In the genomic region with DNA sequence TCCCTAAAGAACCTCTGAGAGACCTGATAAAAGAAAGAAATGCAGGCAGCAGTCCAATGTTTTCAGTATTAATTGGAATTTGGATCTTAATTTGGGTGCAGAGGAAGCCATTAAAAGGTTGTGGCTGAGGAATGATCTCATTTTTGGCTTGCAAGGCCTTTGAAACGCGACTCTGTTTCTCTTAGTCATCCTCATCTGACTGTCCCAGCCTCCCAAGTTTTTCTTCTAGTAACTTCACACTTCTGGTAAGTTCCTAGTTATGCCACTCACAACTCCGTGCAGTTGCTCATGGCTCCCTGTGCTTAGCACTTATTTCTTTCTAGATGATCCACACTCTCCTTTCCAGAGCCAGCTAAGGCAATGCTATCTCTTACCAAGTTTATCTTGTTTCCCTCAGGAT, we compare ENCODE assay signal across 12 cellular contexts.
A peak's percentile ranks its signal among the peaks of the same experiment; 100 is the strongest.
DNase-seq lines count a peak whose midpoint lies in the region; TF ChIP-seq lines count a peak whose summit lies in the region.
"Had no signal": no experiment of that assay in that cellular context is flagged by ENCODE, and none has a peak within 500 bp of the region (broad histone marks: within the 10 kb centered on the region; RNA-seq: fewer than 3 reads in every experiment).

No MANE protein-coding gene starts in this region.

- DNase-seq in ELR (ENCODE audit: low read depth) (peak; percentile 75), RKO (ENCODE audit: low spot score) (peak; percentile 29), fibroblast of pulmonary artery (ENCODE audit: low read depth) (peak; percentile 63), skeletal muscle cell (ENCODE audit: low read depth) (peak; percentile 46), endodermal cell (no peak), thyroid gland (no peak), kidney glomerular epithelial cell (lab: John Stamatoyannopoulos, UW) (no peak)
- DNase-seq in activated CD4-positive, alpha-beta T cell treated with anti-CD3 and anti-CD28 coated beads, Interleukin-2, amount 10 ng/mL, durations not matched to agents 24 days and 14 days, result no peak
- DNase-seq: NCI-H526; stimulated activated naive CD8-positive, alpha-beta T cell treated with anti-CD3 and anti-CD28 coated beads, Interleukin-15, amount 100 ng/mL, for 72 hours had no signal

- intact Hi-C loops in activated CD4-positive, alpha-beta T cell treated with anti-CD3 and anti-CD28 coated beads, Interleukin-2, amount 10 ng/mL, durations not matched to agents 24 days and 14 days (cut with micrococcal nuclease), result no loop called here
- intact Hi-C loops in thyroid gland (cut with DNase I), result no loop called here

- H3K27me3 ChIP-seq in endodermal cell (ENCODE audit: control insufficient read depth, insufficient read depth, low read length, poor library complexity, severe bottlenecking), result peaks cover 5% of the 10 kb centered on the region
- no peaks in the 10 kb centered on the region for H3K27me3 ChIP-seq in thyroid gland

- H3K36me3 Mint-ChIP-seq in endodermal cell (ENCODE audit: low read depth), result no peaks in the 10 kb centered on the region
- H3K36me3 Mint-ChIP-seq in activated CD4-positive, alpha-beta T cell treated with anti-CD3 and anti-CD28 coated beads, Interleukin-2, amount 10 ng/mL, durations not matched to agents 24 days and 14 days (ENCODE audit: low read depth), result no peaks in the 10 kb centered on the region
- H3K36me3 Mint-ChIP-seq: memory B cell had no signal

- TF ChIP-seq CTCF in fibroblast of pulmonary artery (IDR thresholded peaks at IDR 0.05; ENCODE audit: low read length, missing control alignments), result no peak
- TF ChIP-seq CTCF in endodermal cell (conservative IDR thresholded peaks at IDR 0.05), result no peak
- no peak for TF ChIP-seq CTCF in thyroid gland (IDR thresholded peaks at IDR 0.05)

- no peaks in the 10 kb centered on the region for H3K4me1 Mint-ChIP-seq in endodermal cell
- peaks cover 13% of the 10 kb centered on the region for H3K4me1 Mint-ChIP-seq in activated CD4-positive, alpha-beta T cell treated with anti-CD3 and anti-CD28 coated beads, Interleukin-2, amount 10 ng/mL, durations not matched to agents 24 days and 14 days
- H3K4me1 Mint-ChIP-seq: memory B cell had no signal

- H3K27ac ChIP-seq in endodermal cell (ENCODE audit: low read depth, low read length) (no peak overlapping the region), thyroid gland (peak overlapping the region in 1 of 3 donors; percentile 17)
- H3K27ac ChIP-seq: epithelial cell of prostate had no signal

- no peak overlapping the region for H3K9ac ChIP-seq in endodermal cell (ENCODE audit: extremely low read depth, low read length, poor library complexity, severe bottlenecking)

- WGBS in endodermal cell (ENCODE audit: insufficient coverage in 1 of 2, insufficient read length in 1 of 2), 2 experiments, result 70 to 89% methylated on average over 3 of the region's 3 CpGs
- WGBS in thyroid gland, 2 donors, result 63 to 85% methylated on average over 3 of the region's 3 CpGs

- no peak overlapping the region for H3K4me3 ChIP-seq in fibroblast of pulmonary artery (replicated peaks; ENCODE audit: low read depth, low read length)
- no peak overlapping the region for H3K4me3 ChIP-seq in skeletal muscle cell (ENCODE audit: low read depth, low read length)
- no peak overlapping the region for H3K4me3 ChIP-seq in endodermal cell (ENCODE audit: low read length)
- H3K4me3 ChIP-seq in thyroid gland (replicated peaks in 1 of 3), result no peak overlapping the region

- H3K27ac Mint-ChIP-seq in endodermal cell, result no peak overlapping the region
- no peak overlapping the region for H3K27ac Mint-ChIP-seq in activated CD4-positive, alpha-beta T cell treated with anti-CD3 and anti-CD28 coated beads, Interleukin-2, amount 10 ng/mL, durations not matched to agents 24 days and 14 days
- H3K27ac Mint-ChIP-seq: memory B cell; stimulated activated naive CD8-positive, alpha-beta T cell treated with anti-CD3 and anti-CD28 coated beads, Interleukin-15, amount 100 ng/mL, for 72 hours had no signal

- H3K27me3 Mint-ChIP-seq in endodermal cell (ENCODE audit: insufficient read depth), result peaks cover 18% of the 10 kb centered on the region
- H3K27me3 Mint-ChIP-seq in activated CD4-positive, alpha-beta T cell treated with anti-CD3 and anti-CD28 coated beads, Interleukin-2, amount 10 ng/mL, durations not matched to agents 24 days and 14 days, result peaks cover 11% of the 10 kb centered on the region

- H3K36me3 ChIP-seq in endodermal cell (ENCODE audit: control insufficient read depth, insufficient read depth, low read length) (no peaks in the 10 kb centered on the region), thyroid gland (no peaks in the 10 kb centered on the region)

- H3K9me3 ChIP-seq in endodermal cell (ENCODE audit: control insufficient read depth, low read length) (no peaks in the 10 kb centered on the region), thyroid gland (no peaks in the 10 kb centered on the region)

- H3K9me3 Mint-ChIP-seq in endodermal cell, result no peaks in the 10 kb centered on the region
- H3K9me3 Mint-ChIP-seq in activated CD4-positive, alpha-beta T cell treated with anti-CD3 and anti-CD28 coated beads, Interleukin-2, amount 10 ng/mL, durations not matched to agents 24 days and 14 days, result no peaks in the 10 kb centered on the region
- H3K9me3 Mint-ChIP-seq: memory B cell; stimulated activated naive CD8-positive, alpha-beta T cell treated with anti-CD3 and anti-CD28 coated beads, Interleukin-15, amount 100 ng/mL, for 72 hours had no signal

- H3K4me1 ChIP-seq in endodermal cell (ENCODE audit: control insufficient read depth, insufficient read depth, low read length), result no peaks in the 10 kb centered on the region
- H3K4me1 ChIP-seq in thyroid gland, result no peaks in the 10 kb centered on the region

- H3K4me3 Mint-ChIP-seq in endodermal cell, result no peak overlapping the region
- H3K4me3 Mint-ChIP-seq in activated CD4-positive, alpha-beta T cell treated with anti-CD3 and anti-CD28 coated beads, Interleukin-2, amount 10 ng/mL, durations not matched to agents 24 days and 14 days, result no peak overlapping the region
- H3K4me3 Mint-ChIP-seq: memory B cell; stimulated activated naive CD8-positive, alpha-beta T cell treated with anti-CD3 and anti-CD28 coated beads, Interleukin-15, amount 100 ng/mL, for 72 hours had no signal

- TF ChIP-seq POLR2A in thyroid gland (IDR thresholded peaks at IDR 0.05), result no peak

Comparison
In these comparisons a context has a peak if more than half of its experiments do, and no peak if none do; other contexts are left out.
1. DNase-seq: peak in ELR (single experiment), RKO (single experiment), fibroblast of pulmonary artery (single experiment) and skeletal muscle cell (single experiment); none in endodermal cell (single experiment), activated CD4-positive, alpha-beta T cell treated with anti-CD3 and anti-CD28 coated beads, Interleukin-2, amount 10 ng/mL, durations not matched to agents 24 days and 14 days (single experiment), thyroid gland (0 of 2) and kidney glomerular epithelial cell (single experiment).